28 cellular contexts compared by ENCODE assay signal in the genomic region with DNA sequence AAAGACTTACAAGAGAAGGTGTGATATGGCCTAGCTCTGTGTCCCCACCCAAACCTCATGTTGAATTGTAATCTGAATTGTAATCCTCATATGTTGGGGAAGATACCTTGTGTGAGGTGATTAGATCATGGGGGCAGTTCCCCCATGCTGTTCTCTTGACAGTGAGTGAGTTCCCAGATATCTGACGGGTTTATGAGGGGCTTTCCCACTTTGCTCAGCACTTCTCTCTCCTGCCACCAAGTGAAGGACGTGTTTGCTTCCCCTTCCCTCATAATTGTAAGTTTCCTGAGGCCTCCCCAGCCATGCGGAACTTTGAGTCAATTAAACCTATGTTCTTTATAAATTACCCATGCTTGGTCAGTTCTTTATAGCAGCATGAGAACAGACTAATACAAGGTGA. TPM values are rescaled to one million over a fixed set of nuclear protein-coding genes. Genes with fewer than 3 reads are reported as not detected.
DNase-seq lines count a peak whose midpoint lies in the region; ATAC-seq, FAIRE-seq and TF ChIP-seq lines count a peak whose summit lies in the region.
"Had no signal": no experiment of that assay in that cellular context is flagged by ENCODE, and none has a peak within 500 bp of the region (broad histone marks: within the 10 kb centered on the region; RNA-seq: fewer than 3 reads in every experiment).

No MANE protein-coding gene starts in this region.

- H3K9me2 ChIP-seq in GM23338 (ENCODE audit: insufficient read depth): 0 out of 2 replicates have a peak, but pooled peaks cover 6% of the 10 kb centered on the region

- H3K4me3 Mint-ChIP-seq in GM23338 (no peak overlapping the region), memory B cell (no peak overlapping the region)
- H3K4me3 Mint-ChIP-seq: CD4-positive, alpha-beta T cell; T-helper 2 cell treated with Interferon-gamma antibody and Interleukin-4, amounts not matched to agents 5 μg/mL and 100 μg/mL, for 36 hours had no signal

- no peak for TF ChIP-seq CTCF in GM23338 (conservative IDR thresholded peaks at IDR 0.05; ENCODE audit: low read depth in 2 of 2)

- H3K79me2 ChIP-seq in GM23338 (replicated peaks; ENCODE audit: insufficient read depth): no peaks in the 10 kb centered on the region

- H3K4me1 Mint-ChIP-seq in GM23338 (no peaks in the 10 kb centered on the region), memory B cell (no peaks in the 10 kb centered on the region)

- H3K4me2 ChIP-seq in GM23338: no peak overlapping the region
- H3K4me2 ChIP-seq: BLaER1 had no signal

- H3K27ac Mint-ChIP-seq in GM23338 (0 out of 2 replicates have a peak overlapping the region, but pooled peaks have one; percentile 69), memory B cell (no peak overlapping the region)
- H3K27ac Mint-ChIP-seq: CD4-positive, alpha-beta T cell; T-helper 2 cell treated with Interferon-gamma antibody and Interleukin-4, amounts not matched to agents 5 μg/mL and 100 μg/mL, for 36 hours had no signal

- H3F3A ChIP-seq in GM23338 (replicated peaks; ENCODE audit: low read depth): no peaks in the 10 kb centered on the region

- H3K4me1 ChIP-seq in GM23338 (ENCODE audit: insufficient read depth): no peaks in the 10 kb centered on the region
- H3K4me1 ChIP-seq: BLaER1 had no signal

- no peaks in the 10 kb centered on the region for H3K27me3 Mint-ChIP-seq in GM23338 (ENCODE audit: insufficient read depth, low read depth, poor library complexity)
- H3K27me3 Mint-ChIP-seq in memory B cell: peaks cover 6% of the 10 kb centered on the region

- no peaks in the 10 kb centered on the region for H3K36me3 ChIP-seq in GM23338 (ENCODE audit: insufficient read depth)
- H3K36me3 ChIP-seq: BLaER1, MG63 had no signal

- no peak for ATAC-seq in GM23338
- ATAC-seq in memory B cell (ENCODE audit: low read depth): peak; percentile 59
- no peak for ATAC-seq in GM19455 (IDR thresholded peaks at IDR 0.05; ENCODE audit: unreplicated experiment)
- no peak for ATAC-seq in GM18907 (IDR thresholded peaks at IDR 0.05; ENCODE audit: unreplicated experiment)
- no peak for ATAC-seq in HG03442 (IDR thresholded peaks at IDR 0.05; ENCODE audit: unreplicated experiment)
- ATAC-seq: K562, Panc1 had no signal

- H3K36me3 Mint-ChIP-seq in GM23338 (ENCODE audit: low read depth) (peaks cover 9% of the 10 kb centered on the region; the same call in 2 of the 3 replicates), memory B cell (no peaks in the 10 kb centered on the region)

- H3K9me3 Mint-ChIP-seq in GM23338: peaks cover 13% of the 10 kb centered on the region
- H3K9me3 Mint-ChIP-seq in memory B cell: peaks cover 4% of the 10 kb centered on the region
- H3K9me3 Mint-ChIP-seq: T-helper 2 cell treated with Interferon-gamma antibody and Interleukin-4, amounts not matched to agents 5 μg/mL and 100 μg/mL, for 36 hours had no signal

- TF ChIP-seq POLR2A in GM12891 (IDR thresholded peaks at IDR 0.05; ENCODE audit: low read depth, low read length): no peak

- peak overlapping the region; percentile 30; the same call in 1 of the 2 replicates for H2AFZ ChIP-seq in GM23338

- H3K27ac ChIP-seq in GM23338 (ENCODE audit: low read depth): no peak overlapping the region
- H3K27ac ChIP-seq: BLaER1, RWPE1 had no signal

- peak; percentile 50 for FAIRE-seq in GM12891 (lab: Jason Lieb, UNC)
- FAIRE-seq: D721Med, H1, K562 had no signal

- no peaks in the 10 kb centered on the region for H4K20me1 ChIP-seq in GM23338 (replicated peaks; ENCODE audit: insufficient read depth)
- H4K20me1 ChIP-seq: BLaER1 had no signal

- H3K27me3 ChIP-seq in GM23338 (ENCODE audit: insufficient read depth): no peaks in the 10 kb centered on the region
- H3K27me3 ChIP-seq: BLaER1 had no signal

- H3K4me3 ChIP-seq in GM23338: no peak overlapping the region
- H3K4me3 ChIP-seq: BLaER1, K562, MG63 had no signal

- DNase-seq in GM12891 (ENCODE audit: insufficient read length, low spot score) (no peak), GM23338 (ENCODE audit: low spot score) (no peak), HK-2 (ENCODE audit: unreplicated experiment) (peak; percentile 6), memory B cell (ENCODE audit: low spot score in 2 of 2) (no peak), NCI-H748 (lab: John Stamatoyannopoulos, UW; ENCODE audit: unreplicated experiment) (no peak)
- DNase-seq: CD4-positive, alpha-beta T cell; HCEC 1CT; MG63; NCI-H1105 treated with DMSO at 0.1 percent for 48 hours; NCI-H146; NCI-H1930; NCI-H2107; NCI-H446; NCI-H524 treated with DMSO at 0.1 percent for 48 hours; SHP77 treated with DMSO at 0.1 percent for 48 hours; T-helper 1 cell had no signal

TF ChIP-seq in GM12891, 5 proteins besides CTCF, POLR2A, EP300 and RAD21:
- no peak for TF ChIP-seq POLR2AphosphoS5 (IDR thresholded peaks at IDR 0.05; ENCODE audit: low read depth, low read length)
- TF ChIP-seq PAX5 (IDR thresholded peaks at IDR 0.05; ENCODE audit: insufficient read depth, low read length, severe bottlenecking): no peak
- no peak for TF ChIP-seq TAF1 (IDR thresholded peaks at IDR 0.05; ENCODE audit: low read depth, low read length)
- no peak for TF ChIP-seq POU2F2 (IDR thresholded peaks at IDR 0.05; ENCODE audit: low read depth, low read length)
- no peak for TF ChIP-seq SPI1 (IDR thresholded peaks at IDR 0.05; ENCODE audit: low read depth, low read length)

TF ChIP-seq in GM23338, 12 proteins besides CTCF, POLR2A, EP300 and RAD21 (continues in another document):
- no peak for TF ChIP-seq ZNF114 (CRISPR knock-in tag; IDR thresholded peaks at IDR 0.05)
- TF ChIP-seq JUNB (IDR thresholded peaks at IDR 0.05; ENCODE audit: unreplicated experiment): no peak
- no peak for TF ChIP-seq CREB1 (CRISPR knock-in tag; IDR thresholded peaks at IDR 0.05; ENCODE audit: low read depth)
- TF ChIP-seq, protein P1, sequence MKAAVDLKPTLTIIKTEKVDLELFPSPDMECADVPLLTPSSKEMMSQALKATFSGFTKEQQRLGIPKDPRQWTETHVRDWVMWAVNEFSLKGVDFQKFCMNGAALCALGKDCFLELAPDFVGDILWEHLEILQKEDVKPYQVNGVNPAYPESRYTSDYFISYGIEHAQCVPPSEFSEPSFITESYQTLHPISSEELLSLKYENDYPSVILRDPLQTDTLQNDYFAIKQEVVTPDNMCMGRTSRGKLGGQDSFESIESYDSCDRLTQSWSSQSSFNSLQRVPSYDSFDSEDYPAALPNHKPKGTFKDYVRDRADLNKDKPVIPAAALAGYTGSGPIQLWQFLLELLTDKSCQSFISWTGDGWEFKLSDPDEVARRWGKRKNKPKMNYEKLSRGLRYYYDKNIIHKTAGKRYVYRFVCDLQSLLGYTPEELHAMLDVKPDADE (IDR thresholded peaks at IDR 0.05): no peak
- no peak for TF ChIP-seq POLR2AphosphoS5 (IDR thresholded peaks at IDR 0.05; ENCODE audit: low read depth)
- TF ChIP-seq NANOG (IDR thresholded peaks at IDR 0.05; ENCODE audit: borderline replicate concordance): no peak
- TF ChIP-seq EZH2 (IDR thresholded peaks at IDR 0.05; ENCODE audit: low read depth, unreplicated experiment): no peak
- no peak for TF ChIP-seq STAT1 (IDR thresholded peaks at IDR 0.05; ENCODE audit: unreplicated experiment)
- TF ChIP-seq, protein P2, sequence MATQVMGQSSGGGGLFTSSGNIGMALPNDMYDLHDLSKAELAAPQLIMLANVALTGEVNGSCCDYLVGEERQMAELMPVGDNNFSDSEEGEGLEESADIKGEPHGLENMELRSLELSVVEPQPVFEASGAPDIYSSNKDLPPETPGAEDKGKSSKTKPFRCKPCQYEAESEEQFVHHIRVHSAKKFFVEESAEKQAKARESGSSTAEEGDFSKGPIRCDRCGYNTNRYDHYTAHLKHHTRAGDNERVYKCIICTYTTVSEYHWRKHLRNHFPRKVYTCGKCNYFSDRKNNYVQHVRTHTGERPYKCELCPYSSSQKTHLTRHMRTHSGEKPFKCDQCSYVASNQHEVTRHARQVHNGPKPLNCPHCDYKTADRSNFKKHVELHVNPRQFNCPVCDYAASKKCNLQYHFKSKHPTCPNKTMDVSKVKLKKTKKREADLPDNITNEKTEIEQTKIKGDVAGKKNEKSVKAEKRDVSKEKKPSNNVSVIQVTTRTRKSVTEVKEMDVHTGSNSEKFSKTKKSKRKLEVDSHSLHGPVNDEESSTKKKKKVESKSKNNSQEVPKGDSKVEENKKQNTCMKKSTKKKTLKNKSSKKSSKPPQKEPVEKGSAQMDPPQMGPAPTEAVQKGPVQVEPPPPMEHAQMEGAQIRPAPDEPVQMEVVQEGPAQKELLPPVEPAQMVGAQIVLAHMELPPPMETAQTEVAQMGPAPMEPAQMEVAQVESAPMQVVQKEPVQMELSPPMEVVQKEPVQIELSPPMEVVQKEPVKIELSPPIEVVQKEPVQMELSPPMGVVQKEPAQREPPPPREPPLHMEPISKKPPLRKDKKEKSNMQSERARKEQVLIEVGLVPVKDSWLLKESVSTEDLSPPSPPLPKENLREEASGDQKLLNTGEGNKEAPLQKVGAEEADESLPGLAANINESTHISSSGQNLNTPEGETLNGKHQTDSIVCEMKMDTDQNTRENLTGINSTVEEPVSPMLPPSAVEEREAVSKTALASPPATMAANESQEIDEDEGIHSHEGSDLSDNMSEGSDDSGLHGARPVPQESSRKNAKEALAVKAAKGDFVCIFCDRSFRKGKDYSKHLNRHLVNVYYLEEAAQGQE (IDR thresholded peaks at IDR 0.05; ENCODE audit: unreplicated experiment): no peak
- no peak for TF ChIP-seq EZH2phosphoT487 (IDR thresholded peaks at IDR 0.05; ENCODE audit: unreplicated experiment)
- TF ChIP-seq ZNF331 (CRISPR knock-in tag; IDR thresholded peaks at IDR 0.05; ENCODE audit: low read depth): no peak

RNA-seq across cellular contexts. Expression of a gene that starts 49.0 kb away (rescaled TPM):
- 0.10 TPM for polyA plus RNA-seq in GM12891 (2012; ENCODE audit: low read depth, missing spikeins)
- 21.2 and 29.2 TPM in 2 replicates for total RNA-seq in GM23338 (2014; rRNA removed; shearing (Covaris generic))
- 22.7 and 24.5 TPM in 2 replicates for polyA plus RNA-seq in GM23338 (2016; fragmentation: Nextera tagmentation; extraction: Ambion mirVana)
- total RNA-seq: A172, OCI-LY7 had no signal
